In genomic region chr1:26169201-26169600, GRCh38 we compare ENCODE assay signal across 9 cellular contexts. TPM values are rescaled to one million over a fixed set of nuclear protein-coding genes. Genes with fewer than 3 reads are reported as not detected.
DNase-seq lines count a peak whose midpoint lies in the region; ATAC-seq and TF ChIP-seq lines count a peak whose summit lies in the region.
"Had no signal": no experiment of that assay in that cellular context is flagged by ENCODE, and none has a peak within 500 bp of the region (broad histone marks: within the 10 kb centered on the region; RNA-seq: fewer than 3 reads in every experiment).

No MANE protein-coding gene starts in this region.

- no peak for TF ChIP-seq CTCF in body of pancreas (IDR thresholded peaks at IDR 0.05)
- no peak for TF ChIP-seq CTCF in type B pancreatic cell (conservative IDR thresholded peaks at IDR 0.05)
- TF ChIP-seq CTCF in GM13976 (IDR thresholded peaks at IDR 0.05; ENCODE audit: borderline replicate concordance, control extremely low read depth, extremely low read depth, insufficient read depth, missing control alignments), result no peak

- H3K9me3 Mint-ChIP-seq in activated naive CD4-positive, alpha-beta T cell treated with anti-CD3 and anti-CD28 coated beads, Interleukin-2, amount 10 ng/mL, durations not matched to agents 7 days and 5 days, result no peaks in the 10 kb centered on the region
- H3K9me3 Mint-ChIP-seq in type B pancreatic cell, result no peaks in the 10 kb centered on the region

- H3K4me3 ChIP-seq in body of pancreas (no peak overlapping the region), mesodermal cell (ENCODE audit: extremely low read depth, insufficient read depth, low read length, poor library complexity, severe bottlenecking) (no peak overlapping the region)

- no peaks in the 10 kb centered on the region for H3K27me3 ChIP-seq in body of pancreas

- peaks cover 24% of the 10 kb centered on the region for H3K4me1 ChIP-seq in body of pancreas
- peaks cover 22% of the 10 kb centered on the region for H3K4me1 ChIP-seq in mesodermal cell (ENCODE audit: control insufficient read depth, insufficient read depth, low read length, poor library complexity, severe bottlenecking)

- no peaks in the 10 kb centered on the region for H3K36me3 Mint-ChIP-seq in activated naive CD4-positive, alpha-beta T cell treated with anti-CD3 and anti-CD28 coated beads, Interleukin-2, amount 10 ng/mL, durations not matched to agents 7 days and 5 days
- H3K36me3 Mint-ChIP-seq in type B pancreatic cell, result no peaks in the 10 kb centered on the region

- intact Hi-C loops in body of pancreas (cut with DNase I), result no loop called here

- ATAC-seq in body of pancreas, result no peak

- H3K27ac Mint-ChIP-seq in activated naive CD4-positive, alpha-beta T cell treated with anti-CD3 and anti-CD28 coated beads, Interleukin-2, amount 10 ng/mL, durations not matched to agents 7 days and 5 days, result no peak overlapping the region
- peak overlapping the region; percentile 90 for H3K27ac Mint-ChIP-seq in type B pancreatic cell

- H3K9me3 ChIP-seq in body of pancreas (no peaks in the 10 kb centered on the region), mesodermal cell (ENCODE audit: control insufficient read depth, low read length) (no peaks in the 10 kb centered on the region)

- CTCF ChIA-PET in activated naive CD4-positive, alpha-beta T cell treated with anti-CD3 and anti-CD28 coated beads, Interleukin-2, amount 10 ng/mL, durations not matched to agents 7 days and 5 days (lab: Charles Lee), result interaction anchor here (0.6 to 3.8 kb wide), 24 partner anchors 10 to 319 kb away, joined by 3 to 36 read pairs (median 4); partner anchors contain the start of genes CD52 and CEP85

- in situ Hi-C loops in GM13976 (cut with MboI; ENCODE audit: low sequenced_read_pairs, unreplicated experiment), result no loop called here

- H3K4me3 Mint-ChIP-seq in activated naive CD4-positive, alpha-beta T cell treated with anti-CD3 and anti-CD28 coated beads, Interleukin-2, amount 10 ng/mL, durations not matched to agents 7 days and 5 days, result peak overlapping the region; percentile 85
- H3K4me3 Mint-ChIP-seq in type B pancreatic cell, result peak overlapping the region; percentile 90

- 27 to 32% methylated on average over 6 of the region's 6 CpGs for WGBS in body of pancreas, 2 donors
- WGBS in mesodermal cell (ENCODE audit: insufficient coverage in 2 of 2), 2 experiments, result 81% methylated on average over 3 of the region's 6 CpGs; no CpG with 5 or more reads in 1 of the 2 experiments

- DNase-seq in activated naive CD4-positive, alpha-beta T cell treated with anti-CD3 and anti-CD28 coated beads, Interleukin-2, amount 10 ng/mL, durations not matched to agents 7 days and 5 days, result no peak
- DNase-seq in activated naive CD4-positive, alpha-beta T cell treated with anti-CD3 and anti-CD28 coated beads, Interleukin-2, amount 50 U/mL, for 16 hours, result no peak
- no peak for DNase-seq in body of pancreas
- no peak for DNase-seq in type B pancreatic cell (ENCODE audit: extremely low spot score, unreplicated experiment)
- DNase-seq in NK-92 treated with Interleukin-12 subunit alpha and Interleukin-12 subunit beta, amount 100 ng/mL, for 24 hours (lab: John Stamatoyannopoulos, UW), result no peak
- no peak for DNase-seq in SHP77 treated with DMSO at 0.1 percent for 48 hours (lab: John Stamatoyannopoulos, UW)
- DNase-seq in GM13976 (ENCODE audit: low spot score), result no peak

- no peaks in the 10 kb centered on the region for H3K36me3 ChIP-seq in body of pancreas (replicated peaks in 1 of 2; ENCODE audit: insufficient read depth in 1 of 2, low read depth in 2 of 2)
- no peaks in the 10 kb centered on the region for H3K36me3 ChIP-seq in mesodermal cell (ENCODE audit: control insufficient read depth, insufficient read depth, low read length)

- H3K4me1 Mint-ChIP-seq in activated naive CD4-positive, alpha-beta T cell treated with anti-CD3 and anti-CD28 coated beads, Interleukin-2, amount 10 ng/mL, durations not matched to agents 7 days and 5 days, result peaks cover 44% of the 10 kb centered on the region
- peaks cover 26% of the 10 kb centered on the region for H3K4me1 Mint-ChIP-seq in type B pancreatic cell (ENCODE audit: unreplicated experiment)

- peaks cover 41% of the 10 kb centered on the region for H3K27me3 Mint-ChIP-seq in activated naive CD4-positive, alpha-beta T cell treated with anti-CD3 and anti-CD28 coated beads, Interleukin-2, amount 10 ng/mL, durations not matched to agents 7 days and 5 days
- H3K27me3 Mint-ChIP-seq in type B pancreatic cell, result no peaks in the 10 kb centered on the region

- H3K27ac ChIP-seq in body of pancreas, result peak overlapping the region; percentile 60 to 87 (median 81)
- peak overlapping the region; percentile 12 for H3K27ac ChIP-seq in mesodermal cell (ENCODE audit: low read depth, low read length, severe bottlenecking)

- no peak for TF ChIP-seq POLR2A in body of pancreas (IDR thresholded peaks at IDR 0.05)

RNA-seq across cellular contexts. Expression of gene C1orf232, which starts 0.4 kb away (rescaled TPM):
- total RNA-seq in body of pancreas, result not detected
- polyA plus RNA-seq in mesodermal cell (2013, experiment 1 of 2), result not detected
- polyA plus RNA-seq in mesodermal cell (2013, experiment 2 of 2), result not detected
- 1.0 TPM in 1 of 2 replicates, not detected in the other for total RNA-seq in type B pancreatic cell (ENCODE audit: low replicate concordance)
- total RNA-seq: urinary bladder had no signal
- polyA plus RNA-seq: urinary bladder had no signal

RNA-seq across cellular contexts. Expression of gene ZNF593, which starts 0.5 kb away (rescaled TPM):
- total RNA-seq in body of pancreas (10 to 100 TPM; 25.2 to 33.0 TPM), type B pancreatic cell (ENCODE audit: low replicate concordance) (29.7 and 34.9 TPM in 2 replicates)
- 28.6 TPM for polyA plus RNA-seq in mesodermal cell (2013, experiment 1 of 2)
- polyA plus RNA-seq in mesodermal cell (2013, experiment 2 of 2), result 18.3 TPM

RNA-seq across cellular contexts. Expression of gene ZNF593OS, which starts 2.4 kb away (rescaled TPM):
- total RNA-seq in body of pancreas (not detected), type B pancreatic cell (ENCODE audit: low replicate concordance) (not detected in 2 replicates)
- polyA plus RNA-seq in mesodermal cell (2013, experiment 1 of 2), result not detected
- not detected for polyA plus RNA-seq in mesodermal cell (2013, experiment 2 of 2)
- total RNA-seq: urinary bladder had no signal

RNA-seq across cellular contexts. Expression of gene CNKSR1, which starts 8.1 kb away (rescaled TPM):
- total RNA-seq in body of pancreas (10 to 100 TPM; 30.0 to 47.7 TPM), type B pancreatic cell (ENCODE audit: low replicate concordance) (16.5 and 50.5 TPM in 2 replicates)
- 2.5 TPM for polyA plus RNA-seq in mesodermal cell (2013, experiment 1 of 2)
- 3.7 TPM for polyA plus RNA-seq in mesodermal cell (2013, experiment 2 of 2)

RNA-seq across cellular contexts. Expression of gene FAM110D, which starts 10.3 kb away (rescaled TPM):
- total RNA-seq in body of pancreas (1 to 10 TPM; 3.1 to 4.6 TPM), type B pancreatic cell (ENCODE audit: low replicate concordance) (0.38 and 1.4 TPM in 2 replicates)
- polyA plus RNA-seq in mesodermal cell (2013, experiment 1 of 2), result 2.3 TPM
- 2.6 TPM for polyA plus RNA-seq in mesodermal cell (2013, experiment 2 of 2)
